In the genomic region with DNA sequence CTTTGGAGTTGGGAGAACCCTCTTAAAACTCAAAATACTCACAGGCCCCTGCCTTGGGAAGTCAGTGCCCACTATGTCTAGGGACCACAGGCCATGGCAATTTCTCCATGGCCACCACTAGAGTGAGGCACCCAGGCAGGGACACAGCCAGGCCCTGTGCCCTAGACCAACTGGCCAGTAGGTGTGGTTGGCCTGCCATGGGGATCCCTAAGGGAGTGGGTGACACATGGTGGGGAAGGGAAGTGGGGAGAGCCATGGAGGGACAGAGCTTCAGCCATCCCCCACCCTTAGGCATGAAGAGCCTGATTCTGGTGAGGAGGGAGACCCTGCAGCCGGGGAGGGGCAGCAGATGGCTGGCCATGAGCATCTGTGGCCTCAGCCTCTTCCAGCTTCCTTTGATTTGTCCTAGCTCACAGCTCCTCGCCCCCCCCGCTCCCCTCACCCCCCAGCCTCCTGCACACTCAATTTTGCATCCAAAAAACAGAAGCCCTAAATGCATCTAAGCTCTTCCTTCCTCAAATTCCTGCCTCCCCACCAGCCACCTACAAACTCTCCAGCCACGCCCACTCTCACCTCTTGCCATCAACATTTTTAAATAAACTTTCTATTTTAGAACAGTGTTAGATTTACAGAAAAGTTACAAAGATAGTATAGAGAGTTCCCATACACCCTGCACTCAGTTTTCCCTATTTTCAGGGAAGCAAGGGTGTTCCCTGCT, we compare ENCODE assay signal across 9 cellular contexts. TPM values are rescaled to one million over a fixed set of nuclear protein-coding genes. Genes with fewer than 3 reads are reported as not detected.
A peak's percentile ranks its signal among the peaks of the same experiment; 100 is the strongest.
DNase-seq lines count a peak whose midpoint lies in the region; ATAC-seq lines count a peak whose summit lies in the region.
"Had no signal": no experiment of that assay in that cellular context is flagged by ENCODE, and none has a peak within 500 bp of the region (broad histone marks: within the 10 kb centered on the region; RNA-seq: fewer than 3 reads in every experiment).

No MANE protein-coding gene starts in this region.

- peaks cover 5 to 8% (median 6%) of the 10 kb centered on the region in 3 donors for H3K27me3 Mint-ChIP-seq in immature natural killer cell (ENCODE audit: low read depth in 3 of 3)

- peak overlapping the region in 1 of 6 donors; percentile 1 for H3K27ac Mint-ChIP-seq in immature natural killer cell

- H3K4me3 ChIP-seq in BLaER1: no peak overlapping the region

- H4K20me1 ChIP-seq in BLaER1: peaks cover 34% of the 10 kb centered on the region

- intact Hi-C loops in posterior vena cava (cut with DNase I): no loop called here

- H3K27ac ChIP-seq in BLaER1: 0 out of 2 replicates have a peak overlapping the region, but pooled peaks have one; percentile 49

- H3K4me1 ChIP-seq in BLaER1: peaks cover 79% of the 10 kb centered on the region

- no peaks in the 10 kb centered on the region for H3K27me3 ChIP-seq in BLaER1

- no peak overlapping the region for H3K9ac ChIP-seq in BLaER1

- peaks cover 29 to 45% of the 10 kb centered on the region in 2 donors for H3K4me1 Mint-ChIP-seq in immature natural killer cell

- peak overlapping the region; percentile 90 for H3K4me2 ChIP-seq in BLaER1

- H3K36me3 Mint-ChIP-seq in immature natural killer cell: no peaks in the 10 kb centered on the region

- peak overlapping the region; percentile 11 to 81 (median 76) for H3K4me3 Mint-ChIP-seq in immature natural killer cell

- H3K9me3 Mint-ChIP-seq in immature natural killer cell: no peaks in the 10 kb centered on the region

- peak; percentile 51 to 80 for DNase-seq in NCI-H524 (lab: John Stamatoyannopoulos, UW)
- no peak for DNase-seq in immature natural killer cell
- DNase-seq in glomerular visceral epithelial cell (ENCODE audit: extremely low spot score): no peak
- no peak for DNase-seq in posterior vena cava (ENCODE audit: low spot score)
- DNase-seq: midbrain; stimulated activated CD4-positive, alpha-beta T cell treated with anti-CD3 and anti-CD28 coated beads, Interleukin-4, amount 100 ng/mL, for 1 hour; T-helper 9 cell had no signal

- ATAC-seq in GM18909 (IDR thresholded peaks at IDR 0.05; ENCODE audit: poor library complexity, unreplicated experiment): no peak

- peaks cover 24% of the 10 kb centered on the region for H3K36me3 ChIP-seq in BLaER1

- no peaks in the 10 kb centered on the region for H3K9me3 ChIP-seq in BLaER1

RNA-seq across cellular contexts. Expression of gene DBN1, which starts 1.6 kb away (rescaled TPM):
- 1 to 10 TPM in 2 of 3 donors, under 1 TPM in 1; 0.93 to 4.2 (median 2.8) TPM for polyA plus RNA-seq in immature natural killer cell
- 100 to 1,000 TPM in 1 of 2 donors, 10 to 100 TPM in 1; 94.9 to 121 TPM for total RNA-seq in posterior vena cava

RNA-seq across cellular contexts. Expression of gene PDLIM7, which starts 22.4 kb away (rescaled TPM):
- 1 to 10 TPM; 1.1 to 3.3 (median 2.3) TPM for polyA plus RNA-seq in immature natural killer cell
- total RNA-seq in posterior vena cava: 100 to 1,000 TPM; 448 to 580 TPM

RNA-seq across cellular contexts. Expression of gene PRR7, which starts 28.4 kb away (rescaled TPM):
- polyA plus RNA-seq in immature natural killer cell: 10 to 100 TPM in 2 of 3 donors, 1 to 10 TPM in 1; 9.6 to 25.4 (median 17.5) TPM
- 1 to 10 TPM in 1 of 2 donors, under 1 TPM in 1; 0.79 to 2.0 TPM for total RNA-seq in posterior vena cava

RNA-seq across cellular contexts. Expression of gene DOK3, which starts 34.6 kb away (rescaled TPM):
- 1 to 10 TPM in 1 of 3 donors, under 1 TPM in 1, not detected in 1; 0.48 to 1.3 TPM for polyA plus RNA-seq in immature natural killer cell
- 10 to 100 TPM in 1 of 2 donors, 1 to 10 TPM in 1; 8.0 to 19.2 TPM for total RNA-seq in posterior vena cava

RNA-seq across cellular contexts. Expression of gene DDX41, which starts 41.8 kb away (rescaled TPM):
- 10 to 100 TPM; 20.0 to 62.6 (median 46.4) TPM for polyA plus RNA-seq in immature natural killer cell
- total RNA-seq in posterior vena cava: 10 to 100 TPM; 52.1 to 52.6 TPM

Comparison
In these comparisons a context has a peak if more than half of its experiments do, and no peak if none do; other contexts are left out.
1. DNase-seq: peak in NCI-H524 (2 of 2); none in immature natural killer cell (0 of 3), glomerular visceral epithelial cell (single experiment) and posterior vena cava (single experiment).